In the genomic region with DNA sequence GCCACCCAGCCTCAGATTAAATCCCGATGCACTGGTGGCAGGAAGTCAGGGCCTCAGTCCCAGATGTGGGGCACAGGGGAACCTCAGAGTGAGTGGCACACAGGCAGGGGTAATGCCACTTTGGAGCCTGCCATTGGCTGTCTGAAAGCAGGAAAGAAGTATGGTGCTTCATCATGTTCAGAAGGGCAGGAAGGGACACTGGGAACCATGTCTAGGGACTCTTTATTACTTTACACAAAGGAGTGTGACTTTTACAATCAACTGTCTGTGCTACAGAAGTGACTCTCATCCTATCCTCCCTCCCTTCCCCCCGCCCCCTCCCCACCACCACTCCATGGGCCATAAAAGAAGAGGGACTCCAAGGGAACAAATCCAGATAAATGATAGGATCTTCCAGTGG, we compare ENCODE assay signal across 23 cellular contexts.
"Had no signal": no experiment of that assay in that cellular context is flagged by ENCODE, and none has a peak within 500 bp of the region (broad histone marks: within the 10 kb centered on the region; RNA-seq: fewer than 3 reads in every experiment).

No MANE protein-coding gene starts in this region.

- H3K9me3 ChIP-seq: gastrocnemius medialis, heart left ventricle, lower lobe of right lung, tibial artery, vagina had no signal

- H3K9me3 Mint-ChIP-seq: activated naive CD8-positive, alpha-beta T cell treated with anti-CD3 and anti-CD28 coated beads, Interleukin-2, amount 10 ng/mL, durations not matched to agents 7 days and 5 days; activated T-helper 1 cell treated with anti-CD3 and anti-CD28 coated beads, Interleukin-12 subunit alpha, Interleukin-12 subunit beta, Interleukin-2, Interleukin-4 antibody, amounts not matched to agents 30 ng/mL and 10 ng/mL and 1 ng/mL, durations not matched to agents 14 hours and 24 hours and 36 hours; brain; central memory CD8-positive, alpha-beta T cell; immature natural killer cell; natural killer cell treated with Interleukin-12 subunit alpha and Interleukin-12 subunit beta and Interleukin-15 and Interleukin-18, amount 100 ng/mL, for 72 hours had no signal

- H3K27me3 ChIP-seq: gastrocnemius medialis, heart left ventricle, vagina had no signal

- H3K36me3 Mint-ChIP-seq: brain; immature natural killer cell; natural killer cell treated with Interleukin-12 subunit alpha and Interleukin-12 subunit beta and Interleukin-15 and Interleukin-18, amount 100 ng/mL, for 72 hours had no signal

- ATAC-seq: activated CD4-positive, CD25-positive, alpha-beta regulatory T cell treated with anti-CD3 and anti-CD28 coated beads, Interleukin-2, amount 50 U/mL, for 24 hours; gastrocnemius medialis; heart left ventricle; lower lobe of right lung; natural killer cell treated with Interleukin-12 subunit alpha and Interleukin-12 subunit beta and Interleukin-15 and Interleukin-18, amount 100 ng/mL, for 72 hours; right cardiac atrium had no signal

- H3K4me3 Mint-ChIP-seq: activated naive CD8-positive, alpha-beta T cell treated with anti-CD3 and anti-CD28 coated beads, Interleukin-2, amount 10 ng/mL, durations not matched to agents 7 days and 5 days; activated T-helper 1 cell treated with anti-CD3 and anti-CD28 coated beads, Interleukin-12 subunit alpha, Interleukin-12 subunit beta, Interleukin-2, Interleukin-4 antibody, amounts not matched to agents 30 ng/mL and 10 ng/mL and 1 ng/mL, durations not matched to agents 14 hours and 24 hours and 36 hours; brain; central memory CD8-positive, alpha-beta T cell; natural killer cell treated with Interleukin-12 subunit alpha and Interleukin-12 subunit beta and Interleukin-15 and Interleukin-18, amount 100 ng/mL, for 72 hours had no signal

- H3K4me3 ChIP-seq: coronary artery, gastrocnemius medialis, heart left ventricle, lower lobe of right lung, skin epidermis, tibial artery, vagina had no signal

- H3K27ac Mint-ChIP-seq: activated naive CD8-positive, alpha-beta T cell treated with anti-CD3 and anti-CD28 coated beads, Interleukin-2, amount 10 ng/mL, durations not matched to agents 7 days and 5 days; activated T-helper 1 cell treated with anti-CD3 and anti-CD28 coated beads, Interleukin-12 subunit alpha, Interleukin-12 subunit beta, Interleukin-2, Interleukin-4 antibody, amounts not matched to agents 30 ng/mL and 10 ng/mL and 1 ng/mL, durations not matched to agents 14 hours and 24 hours and 36 hours; brain; immature natural killer cell; progenitor cell of endocrine pancreas had no signal

- H3K36me3 ChIP-seq: gastrocnemius medialis, heart left ventricle, lower lobe of right lung, tibial artery, vagina had no signal

- DNase-seq: activated CD4-positive, alpha-beta T cell treated with anti-CD3 and anti-CD28 coated beads, Interleukin-2, amount 50 U/mL, for 1 hour; activated CD8-positive, alpha-beta memory T cell treated with anti-CD3 and anti-CD28 coated beads for 24 hours; activated naive CD4-positive, alpha-beta T cell; activated naive CD8-positive, alpha-beta T cell treated with anti-CD3 and anti-CD28 coated beads, Interleukin-2, amount 10 ng/mL, durations not matched to agents 7 days and 5 days; effector CD8-positive, alpha-beta T cell; gastrocnemius medialis; heart left ventricle; immature natural killer cell; lower lobe of right lung; occipital lobe; right cardiac atrium; stimulated activated CD4-positive, alpha-beta T cell treated with anti-CD3 and anti-CD28 coated beads, Interleukin-4, amount 100 ng/mL, for 24 hours; stimulated activated naive CD4-positive, alpha-beta T cell; tibial artery had no signal

- H3K27ac ChIP-seq: coronary artery, gastrocnemius medialis, heart left ventricle, lower lobe of right lung, tibial artery, vagina had no signal

- H3K27me3 Mint-ChIP-seq: central memory CD8-positive, alpha-beta T cell; natural killer cell treated with Interleukin-12 subunit alpha and Interleukin-12 subunit beta and Interleukin-15 and Interleukin-18, amount 100 ng/mL, for 72 hours had no signal
